Comparison of ENCODE assay signal across 26 cellular contexts in genomic region chr6:41774841-41775240, GRCh38. TPM values are rescaled to one million over a fixed set of nuclear protein-coding genes. Genes with fewer than 3 reads are reported as not detected.
"Had no signal": no experiment of that assay in that cellular context is flagged by ENCODE, and none has a peak within 500 bp of the region (broad histone marks: within the 10 kb centered on the region; RNA-seq: fewer than 3 reads in every experiment).

No MANE protein-coding gene starts in this region.

- H3K27me3 ChIP-seq: breast epithelium had no signal

- ATAC-seq: K562 had no signal

- DNase-seq: activated CD4-positive, alpha-beta memory T cell treated with anti-CD3 and anti-CD28 coated beads, Interleukin-2, amount 10 ng/mL, durations not matched to agents 7 days and 5 days; activated CD4-positive, alpha-beta T cell treated with anti-CD3 and anti-CD28 coated beads, Interleukin-2, amount 50 U/mL, for 1 hour; activated CD4-positive, CD25-positive, alpha-beta regulatory T cell; activated gamma-delta T cell treated with Interleukin-2 at 50 U/mL for 16 hours; activated naive CD4-positive, alpha-beta T cell treated with anti-CD3 and anti-CD28 coated beads, Interleukin-2, amount 10 ng/mL, durations not matched to agents 7 days and 5 days; activated naive CD8-positive, alpha-beta T cell treated with anti-CD3 and anti-CD28 coated beads for 36 hours; activated T-cell treated with anti-CD3 and anti-CD28 coated beads for 4 hours; activated T-cell treated with anti-CD3 and anti-CD28 coated beads, Interleukin-2, amount 50 U/mL, for 48 hours; central memory CD4-positive, alpha-beta T cell; Karpas-422; NCI-H1105 treated with DMSO at 0.1 percent for 48 hours; NCI-H1436 treated with DMSO at 0.1 percent for 48 hours; NCI-H187; NCI-H2081; NCI-H446; NCI-H524; PC-9; SIG-M5; T-helper 1 cell had no signal

- H2AFZ ChIP-seq: PC-9 had no signal

- H3K4me2 ChIP-seq: PC-9 had no signal

- H3K27ac ChIP-seq: breast epithelium, PC-9, SK-N-MC, VCaP had no signal

- H3K4me1 ChIP-seq: breast epithelium had no signal

- H3K9me3 ChIP-seq: breast epithelium had no signal

- H3K4me3 ChIP-seq: breast epithelium, K562, PC-9, SK-N-MC had no signal

RNA-seq across cellular contexts. Expression of gene PRICKLE4, which starts 5.7 kb away (rescaled TPM):
- total RNA-seq: activated CD4-positive, alpha-beta memory T cell treated with anti-CD3 and anti-CD28 coated beads, Interleukin-2, amount 10 ng/mL, durations not matched to agents 7 days and 5 days; activated CD8-positive, alpha-beta memory T cell treated with anti-CD3 and anti-CD28 coated beads for 36 hours; activated naive CD8-positive, alpha-beta T cell treated with anti-CD3 and anti-CD28 coated beads for 36 hours; activated T-helper 2 cell treated with anti-CD3 and anti-CD28 coated beads, Interferon-gamma antibody, Interleukin-2, Interleukin-4, amounts not matched to agents 10 μg/mL and 5 μg/mL and 100 μg/mL, durations not matched to agents 14 hours and 24 hours and 36 hours; T-helper 2 cell treated with Interferon-gamma antibody and Interleukin-4, amounts not matched to agents 100 ng/mL and 5 ng/mL, for 36 hours had no signal

RNA-seq across cellular contexts. Expression of gene PGC, which starts 27.6 kb away (rescaled TPM):
- total RNA-seq: activated CD4-positive, alpha-beta memory T cell treated with anti-CD3 and anti-CD28 coated beads, Interleukin-2, amount 10 ng/mL, durations not matched to agents 7 days and 5 days; activated CD8-positive, alpha-beta memory T cell treated with anti-CD3 and anti-CD28 coated beads for 36 hours; activated naive CD8-positive, alpha-beta T cell treated with anti-CD3 and anti-CD28 coated beads for 36 hours; activated T-helper 2 cell treated with anti-CD3 and anti-CD28 coated beads, Interferon-gamma antibody, Interleukin-2, Interleukin-4, amounts not matched to agents 10 μg/mL and 5 μg/mL and 100 μg/mL, durations not matched to agents 14 hours and 24 hours and 36 hours; PC-9; T-helper 2 cell treated with Interferon-gamma antibody and Interleukin-4, amounts not matched to agents 100 ng/mL and 5 ng/mL, for 36 hours had no signal
